15 cellular contexts compared by ENCODE assay signal in genomic region chr16:4016648-4017047, GRCh38.
DNase-seq lines count a peak whose midpoint lies in the region; ATAC-seq, FAIRE-seq and TF ChIP-seq lines count a peak whose summit lies in the region.
"Had no signal": no experiment of that assay in that cellular context is flagged by ENCODE, and none has a peak within 500 bp of the region (broad histone marks: within the 10 kb centered on the region; RNA-seq: fewer than 3 reads in every experiment).

No MANE protein-coding gene starts in this region.

- H3K4me3 Mint-ChIP-seq in Caco-2 (ENCODE audit: unreplicated experiment) (no peak overlapping the region), astrocyte (ENCODE audit: unreplicated experiment) (no peak overlapping the region), natural killer cell (peak overlapping the region; percentile 81)
- H3K4me3 Mint-ChIP-seq: CD4-positive, CD25-positive, alpha-beta regulatory T cell had no signal

- H3K9me3 Mint-ChIP-seq in Caco-2 (ENCODE audit: unreplicated experiment) (no peaks in the 10 kb centered on the region), astrocyte (ENCODE audit: unreplicated experiment) (no peaks in the 10 kb centered on the region), natural killer cell (no peaks in the 10 kb centered on the region)
- H3K9me3 Mint-ChIP-seq: activated naive CD4-positive, alpha-beta T cell treated with anti-CD3 and anti-CD28 coated beads, Interleukin-2, amount 50 U/mL, for 72 hours had no signal

- H3K27me3 Mint-ChIP-seq in Caco-2 (ENCODE audit: insufficient read depth, unreplicated experiment) (no peaks in the 10 kb centered on the region), astrocyte (ENCODE audit: low read depth, unreplicated experiment) (no peaks in the 10 kb centered on the region), natural killer cell (ENCODE audit: low read depth in 2 of 2) (no peaks in the 10 kb centered on the region)
- H3K27me3 Mint-ChIP-seq: CD4-positive, CD25-positive, alpha-beta regulatory T cell; progenitor cell of endocrine pancreas had no signal

- no peak for DNase-seq in Caco-2
- peak; percentile 98 for DNase-seq in MV-4-11 (lab: John Stamatoyannopoulos, UW)
- peak; percentile 10 for DNase-seq in astrocyte (ENCODE audit: low read depth)
- no peak for DNase-seq in natural killer cell
- no peak for DNase-seq in COLO829 (ENCODE audit: low spot score)
- DNase-seq in activated CD8-positive, alpha-beta memory T cell treated with anti-CD3 and anti-CD28 coated beads, Interleukin-2, amount 50 U/mL, for 48 hours: no peak
- DNase-seq: CD4-positive, CD25-positive, alpha-beta regulatory T cell; cerebellar nuclear complex; heart right ventricle; NCI-H1092 had no signal

- CTCF ChIA-PET in Caco-2 (lab: Charles Lee): interaction anchor here (0.6 kb wide), 1 partner anchor 21 kb away, joined by 3 read pairs; no protein-coding TSS in a partner anchor

- no peak overlapping the region for H3K4me2 ChIP-seq in astrocyte (ENCODE audit: low read length)

- POLR2A ChIA-PET in Caco-2 (lab: Charles Lee): no interaction called here

- no peak overlapping the region for H2AFZ ChIP-seq in astrocyte (ENCODE audit: low read depth, low read length)

- H3K27ac Mint-ChIP-seq in Caco-2 (ENCODE audit: unreplicated experiment) (peak overlapping the region; percentile 97), astrocyte (ENCODE audit: unreplicated experiment) (no peak overlapping the region), natural killer cell (peak overlapping the region; percentile 97 to 98)
- H3K27ac Mint-ChIP-seq: CD4-positive, CD25-positive, alpha-beta regulatory T cell; progenitor cell of endocrine pancreas had no signal

- no TSS peak for BruUV-seq in Caco-2 (replicated peaks; lab: Mats Ljungman, UMichigan)

- no peak for FAIRE-seq in astrocyte (lab: Jason Lieb, UNC)
- FAIRE-seq: endothelial cell of umbilical vein had no signal

- intact Hi-C loops in Caco-2 (cut with micrococcal nuclease; ENCODE audit: unreplicated experiment) (loop anchor here (10.0 kb wide), 2 partner anchors 78 to 168 kb away; no protein-coding TSS in a partner anchor), natural killer cell (cut with micrococcal nuclease) (loop anchor here (1.0 to 5.0 kb wide), 3 partner anchors 16 to 101 kb away; partner anchors contain the start of gene ADCY9)

- H3K36me3 ChIP-seq in Caco-2 (ENCODE audit: control insufficient read depth, insufficient read depth, low read length): no peaks in the 10 kb centered on the region
- no peaks in the 10 kb centered on the region for H3K36me3 ChIP-seq in astrocyte (ENCODE audit: insufficient read depth, low read length)
- H3K36me3 ChIP-seq: heart right ventricle had no signal

- no peak overlapping the region for H3K27ac ChIP-seq in astrocyte (ENCODE audit: low read depth, low read length)
- H3K27ac ChIP-seq: heart right ventricle had no signal

- peak; percentile 85 to 90 (median 88) for ATAC-seq in natural killer cell
- no peak for ATAC-seq in HG03457 (IDR thresholded peaks at IDR 0.05; ENCODE audit: unreplicated experiment)
- ATAC-seq: activated CD4-positive, CD25-positive, alpha-beta regulatory T cell treated with anti-CD3 and anti-CD28 coated beads, Interleukin-2, amount 50 U/mL, for 24 hours; activated naive CD4-positive, alpha-beta T cell treated with anti-CD3 and anti-CD28 coated beads, Interleukin-2, amount 50 U/mL, for 72 hours; heart right ventricle had no signal

- H3K36me3 Mint-ChIP-seq in Caco-2 (ENCODE audit: insufficient read depth, unreplicated experiment) (peaks cover 18% of the 10 kb centered on the region), astrocyte (ENCODE audit: low read depth, unreplicated experiment) (no peaks in the 10 kb centered on the region), natural killer cell (no peaks in the 10 kb centered on the region)
- H3K36me3 Mint-ChIP-seq: activated naive CD4-positive, alpha-beta T cell treated with anti-CD3 and anti-CD28 coated beads, Interleukin-2, amount 50 U/mL, for 72 hours; CD4-positive, CD25-positive, alpha-beta regulatory T cell had no signal

- H3K27me3 ChIP-seq in Caco-2 (replicated peaks; ENCODE audit: control insufficient read depth, insufficient read depth, low read length) (no peaks in the 10 kb centered on the region), astrocyte (ENCODE audit: insufficient read depth, low read length) (no peaks in the 10 kb centered on the region)
- H3K27me3 ChIP-seq: heart right ventricle had no signal

- no peak for TF ChIP-seq CTCF in Caco-2 (IDR thresholded peaks at IDR 0.05; ENCODE audit: insufficient read depth in 1 of 2, low read depth in 1 of 2, low read length in 1 of 2, severe bottlenecking in 1 of 2, unreplicated experiment in 1 of 2)
- TF ChIP-seq CTCF in astrocyte (IDR thresholded peaks at IDR 0.05; ENCODE audit: insufficient read depth, low read depth, low read length): no peak
- no peak for TF ChIP-seq CTCF in natural killer cell (IDR thresholded peaks at IDR 0.05)

- H3K9ac ChIP-seq in astrocyte (ENCODE audit: low read length): no peak overlapping the region

- H3K9me3 ChIP-seq in Caco-2 (no peaks in the 10 kb centered on the region), astrocyte (ENCODE audit: insufficient read depth, low read depth, low read length) (no peaks in the 10 kb centered on the region)
- H3K9me3 ChIP-seq: heart right ventricle had no signal

- H3K79me2 ChIP-seq in astrocyte (ENCODE audit: insufficient read depth, low read length): no peaks in the 10 kb centered on the region

- no peak overlapping the region for H3K4me3 ChIP-seq in Caco-2 (ENCODE audit: low read depth, low read length)
- H3K4me3 ChIP-seq in astrocyte (ENCODE audit: insufficient read depth, low read depth, low read length): no peak overlapping the region
- H3K4me3 ChIP-seq: heart right ventricle had no signal

- H3K4me1 Mint-ChIP-seq in Caco-2 (ENCODE audit: low read depth, unreplicated experiment) (peaks cover 46% of the 10 kb centered on the region), astrocyte (ENCODE audit: low read depth, unreplicated experiment) (peaks cover 16% of the 10 kb centered on the region), natural killer cell (peaks cover 50 to 57% of the 10 kb centered on the region in 2 donors)

- no peaks in the 10 kb centered on the region for H4K20me1 ChIP-seq in astrocyte (ENCODE audit: insufficient read depth, low read length)

- H3K4me1 ChIP-seq in Caco-2 (peaks cover 52% of the 10 kb centered on the region), astrocyte (ENCODE audit: insufficient read depth, low read length) (peaks cover 12% of the 10 kb centered on the region)

Comparison
In these comparisons a context has a peak if more than half of its experiments do, and no peak if none do; other contexts are left out.
1. DNase-seq: peak in MV-4-11 (single experiment) and astrocyte (single experiment); none in Caco-2 (0 of 2), natural killer cell (single experiment), COLO829 (single experiment) and activated CD8-positive, alpha-beta memory T cell treated with anti-CD3 and anti-CD28 coated beads, Interleukin-2, amount 50 U/mL, for 48 hours (single experiment).